In genomic region chr19:39217094-39217493, GRCh38 we compare ENCODE assay signal across 1 cellular context.
TF ChIP-seq lines count a peak whose summit lies in the region.

No MANE protein-coding gene starts in this region.

TF ChIP-seq in HepG2, 621 proteins besides CTCF, POLR2A, EP300 and RAD21:
- TF ChIP-seq NFIB (CRISPR knock-in tag; IDR thresholded peaks at IDR 0.05; ENCODE audit: borderline replicate concordance) (no peak), CHD4 (IDR thresholded peaks at IDR 0.05; ENCODE audit: borderline replicate concordance, low read length) (no peak), WIZ (CRISPR knock-in tag; IDR thresholded peaks at IDR 0.05) (no peak), SCMH1 (CRISPR knock-in tag; IDR thresholded peaks at IDR 0.05; ENCODE audit: borderline replicate concordance) (no peak), ZFAT (CRISPR knock-in tag; conservative IDR thresholded peaks at IDR 0.05) (no peak), SRF (IDR thresholded peaks at IDR 0.05; ENCODE audit: low read depth, low read length) (0 out of 2 replicates have a peak, but pooled peaks have one; percentile 4)
